Comparison of ENCODE assay signal across 18 cellular contexts in genomic region chr15:36826948-36827347, GRCh38.
"Had no signal": no experiment of that assay in that cellular context is flagged by ENCODE, and none has a peak within 500 bp of the region (broad histone marks: within the 10 kb centered on the region; RNA-seq: fewer than 3 reads in every experiment).

No MANE protein-coding gene starts in this region.

- H3K4me1 ChIP-seq: right atrium auricular region, stomach, transverse colon had no signal

- H3K36me3 ChIP-seq: ovary, right atrium auricular region, stomach, thoracic aorta, transverse colon had no signal

- H3K4me1 Mint-ChIP-seq: naive thymus-derived CD8-positive, alpha-beta T cell had no signal

- H3K4me3 ChIP-seq: mucosa of descending colon, ovary, right atrium auricular region, stomach, thoracic aorta, transverse colon had no signal

- H3K27ac Mint-ChIP-seq: effector memory CD8-positive, alpha-beta T cell; naive thymus-derived CD8-positive, alpha-beta T cell had no signal

- FAIRE-seq: endothelial cell of umbilical vein, small intestine had no signal

- H3K27me3 ChIP-seq: ovary, right atrium auricular region, stomach, transverse colon had no signal

- H3K9me3 ChIP-seq: ovary, transverse colon had no signal

- H3K4me3 Mint-ChIP-seq: effector memory CD8-positive, alpha-beta T cell; naive thymus-derived CD8-positive, alpha-beta T cell had no signal

- H3K27me3 Mint-ChIP-seq: effector memory CD8-positive, alpha-beta T cell had no signal

- H3K27ac ChIP-seq: ovary, right atrium auricular region, stomach, thoracic aorta, transverse colon had no signal

- DNase-seq: effector memory CD8-positive, alpha-beta T cell; erythroblast; head of caudate nucleus; hippocampal formation; mammary epithelial cell; mucosa of descending colon; naive thymus-derived CD8-positive, alpha-beta T cell; nucleus accumbens; ovary; small intestine; stimulated activated CD4-positive, alpha-beta T cell treated with anti-CD3 and anti-CD28 coated beads, Interleukin-12 subunit alpha, Interleukin-12 subunit beta, amount 100 ng/mL, for 4 hours; stimulated activated naive CD4-positive, alpha-beta T cell; stomach; substantia nigra; transverse colon had no signal
